In the genomic region with DNA sequence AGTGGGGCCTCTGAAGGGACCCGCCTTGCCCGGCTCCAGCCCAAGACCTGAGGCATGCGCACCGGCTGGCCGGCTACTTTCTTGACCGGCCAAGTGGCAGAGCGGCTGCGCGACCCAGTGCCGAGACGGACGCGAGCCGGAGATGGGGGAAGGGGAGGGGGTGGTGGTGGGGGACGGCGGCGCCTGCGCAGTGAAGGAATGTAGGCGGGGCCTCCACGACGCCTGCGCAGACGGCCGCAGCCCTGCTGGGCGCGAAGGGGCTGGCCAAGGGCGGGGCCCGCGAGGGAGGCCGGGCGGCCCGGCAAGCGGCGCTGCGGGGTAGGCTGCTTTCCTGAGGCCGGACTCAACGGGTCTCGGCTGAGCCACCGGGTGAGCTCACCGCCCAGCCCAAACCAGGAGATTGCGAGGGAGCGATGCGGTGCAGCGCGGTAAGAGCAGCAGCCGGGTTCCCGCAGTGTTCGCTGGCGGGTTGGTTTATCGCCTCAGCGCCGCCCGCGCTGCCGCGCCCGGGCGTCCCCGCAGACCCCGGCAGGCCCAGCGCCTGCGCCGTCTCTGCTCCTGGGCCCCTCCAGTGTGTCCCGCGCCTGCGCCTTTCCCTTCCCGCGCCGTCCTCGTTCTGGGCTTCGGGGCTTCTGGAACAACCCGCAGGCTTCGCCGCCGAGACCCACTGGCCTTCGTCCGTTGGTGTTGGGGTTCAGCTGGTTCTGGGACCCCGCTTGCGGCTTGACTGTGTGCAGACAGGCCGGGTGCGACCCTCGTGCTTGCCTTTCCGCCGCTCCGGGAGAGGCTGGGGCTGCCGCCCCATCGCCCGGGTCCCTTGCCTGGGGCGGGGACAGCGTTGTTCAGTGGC, we compare ENCODE assay signal across 1 cellular context.
TF ChIP-seq lines count a peak whose summit lies in the region.

A gene with protein sequence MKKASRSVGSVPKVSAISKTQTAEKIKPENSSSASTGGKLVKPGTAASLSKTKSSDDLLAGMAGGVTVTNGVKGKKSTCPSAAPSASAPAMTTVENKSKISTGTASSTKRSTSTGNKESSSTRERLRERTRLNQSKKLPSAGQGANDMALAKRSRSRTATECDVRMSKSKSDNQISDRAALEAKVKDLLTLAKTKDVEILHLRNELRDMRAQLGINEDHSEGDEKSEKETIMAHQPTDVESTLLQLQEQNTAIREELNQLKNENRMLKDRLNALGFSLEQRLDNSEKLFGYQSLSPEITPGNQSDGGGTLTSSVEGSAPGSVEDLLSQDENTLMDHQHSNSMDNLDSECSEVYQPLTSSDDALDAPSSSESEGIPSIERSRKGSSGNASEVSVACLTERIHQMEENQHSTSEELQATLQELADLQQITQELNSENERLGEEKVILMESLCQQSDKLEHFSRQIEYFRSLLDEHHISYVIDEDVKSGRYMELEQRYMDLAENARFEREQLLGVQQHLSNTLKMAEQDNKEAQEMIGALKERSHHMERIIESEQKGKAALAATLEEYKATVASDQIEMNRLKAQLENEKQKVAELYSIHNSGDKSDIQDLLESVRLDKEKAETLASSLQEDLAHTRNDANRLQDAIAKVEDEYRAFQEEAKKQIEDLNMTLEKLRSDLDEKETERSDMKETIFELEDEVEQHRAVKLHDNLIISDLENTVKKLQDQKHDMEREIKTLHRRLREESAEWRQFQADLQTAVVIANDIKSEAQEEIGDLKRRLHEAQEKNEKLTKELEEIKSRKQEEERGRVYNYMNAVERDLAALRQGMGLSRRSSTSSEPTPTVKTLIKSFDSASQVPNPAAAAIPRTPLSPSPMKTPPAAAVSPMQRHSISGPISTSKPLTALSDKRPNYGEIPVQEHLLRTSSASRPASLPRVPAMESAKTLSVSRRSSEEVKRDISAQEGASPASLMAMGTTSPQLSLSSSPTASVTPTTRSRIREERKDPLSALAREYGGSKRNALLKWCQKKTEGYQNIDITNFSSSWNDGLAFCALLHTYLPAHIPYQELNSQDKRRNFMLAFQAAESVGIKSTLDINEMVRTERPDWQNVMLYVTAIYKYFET (plus strand): TSS at position 276 of the 850 bp plus-strand sequence. CDS start 31,401 bp downstream, outside the sequence.

TF ChIP-seq in WTC11, 78 proteins besides CTCF, POLR2A, EP300 and RAD21 (continued from another document and continues in another):
- TF ChIP-seq, protein P1, sequence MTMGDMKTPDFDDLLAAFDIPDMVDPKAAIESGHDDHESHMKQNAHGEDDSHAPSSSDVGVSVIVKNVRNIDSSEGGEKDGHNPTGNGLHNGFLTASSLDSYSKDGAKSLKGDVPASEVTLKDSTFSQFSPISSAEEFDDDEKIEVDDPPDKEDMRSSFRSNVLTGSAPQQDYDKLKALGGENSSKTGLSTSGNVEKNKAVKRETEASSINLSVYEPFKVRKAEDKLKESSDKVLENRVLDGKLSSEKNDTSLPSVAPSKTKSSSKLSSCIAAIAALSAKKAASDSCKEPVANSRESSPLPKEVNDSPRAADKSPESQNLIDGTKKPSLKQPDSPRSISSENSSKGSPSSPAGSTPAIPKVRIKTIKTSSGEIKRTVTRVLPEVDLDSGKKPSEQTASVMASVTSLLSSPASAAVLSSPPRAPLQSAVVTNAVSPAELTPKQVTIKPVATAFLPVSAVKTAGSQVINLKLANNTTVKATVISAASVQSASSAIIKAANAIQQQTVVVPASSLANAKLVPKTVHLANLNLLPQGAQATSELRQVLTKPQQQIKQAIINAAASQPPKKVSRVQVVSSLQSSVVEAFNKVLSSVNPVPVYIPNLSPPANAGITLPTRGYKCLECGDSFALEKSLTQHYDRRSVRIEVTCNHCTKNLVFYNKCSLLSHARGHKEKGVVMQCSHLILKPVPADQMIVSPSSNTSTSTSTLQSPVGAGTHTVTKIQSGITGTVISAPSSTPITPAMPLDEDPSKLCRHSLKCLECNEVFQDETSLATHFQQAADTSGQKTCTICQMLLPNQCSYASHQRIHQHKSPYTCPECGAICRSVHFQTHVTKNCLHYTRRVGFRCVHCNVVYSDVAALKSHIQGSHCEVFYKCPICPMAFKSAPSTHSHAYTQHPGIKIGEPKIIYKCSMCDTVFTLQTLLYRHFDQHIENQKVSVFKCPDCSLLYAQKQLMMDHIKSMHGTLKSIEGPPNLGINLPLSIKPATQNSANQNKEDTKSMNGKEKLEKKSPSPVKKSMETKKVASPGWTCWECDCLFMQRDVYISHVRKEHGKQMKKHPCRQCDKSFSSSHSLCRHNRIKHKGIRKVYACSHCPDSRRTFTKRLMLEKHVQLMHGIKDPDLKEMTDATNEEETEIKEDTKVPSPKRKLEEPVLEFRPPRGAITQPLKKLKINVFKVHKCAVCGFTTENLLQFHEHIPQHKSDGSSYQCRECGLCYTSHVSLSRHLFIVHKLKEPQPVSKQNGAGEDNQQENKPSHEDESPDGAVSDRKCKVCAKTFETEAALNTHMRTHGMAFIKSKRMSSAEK (CRISPR knock-in tag; IDR thresholded peaks at IDR 0.05; ENCODE audit: borderline replicate concordance) = no peak
- TF ChIP-seq, protein P2, sequence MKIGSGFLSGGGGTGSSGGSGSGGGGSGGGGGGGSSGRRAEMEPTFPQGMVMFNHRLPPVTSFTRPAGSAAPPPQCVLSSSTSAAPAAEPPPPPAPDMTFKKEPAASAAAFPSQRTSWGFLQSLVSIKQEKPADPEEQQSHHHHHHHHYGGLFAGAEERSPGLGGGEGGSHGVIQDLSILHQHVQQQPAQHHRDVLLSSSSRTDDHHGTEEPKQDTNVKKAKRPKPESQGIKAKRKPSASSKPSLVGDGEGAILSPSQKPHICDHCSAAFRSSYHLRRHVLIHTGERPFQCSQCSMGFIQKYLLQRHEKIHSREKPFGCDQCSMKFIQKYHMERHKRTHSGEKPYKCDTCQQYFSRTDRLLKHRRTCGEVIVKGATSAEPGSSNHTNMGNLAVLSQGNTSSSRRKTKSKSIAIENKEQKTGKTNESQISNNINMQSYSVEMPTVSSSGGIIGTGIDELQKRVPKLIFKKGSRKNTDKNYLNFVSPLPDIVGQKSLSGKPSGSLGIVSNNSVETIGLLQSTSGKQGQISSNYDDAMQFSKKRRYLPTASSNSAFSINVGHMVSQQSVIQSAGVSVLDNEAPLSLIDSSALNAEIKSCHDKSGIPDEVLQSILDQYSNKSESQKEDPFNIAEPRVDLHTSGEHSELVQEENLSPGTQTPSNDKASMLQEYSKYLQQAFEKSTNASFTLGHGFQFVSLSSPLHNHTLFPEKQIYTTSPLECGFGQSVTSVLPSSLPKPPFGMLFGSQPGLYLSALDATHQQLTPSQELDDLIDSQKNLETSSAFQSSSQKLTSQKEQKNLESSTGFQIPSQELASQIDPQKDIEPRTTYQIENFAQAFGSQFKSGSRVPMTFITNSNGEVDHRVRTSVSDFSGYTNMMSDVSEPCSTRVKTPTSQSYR (CRISPR knock-in tag; IDR thresholded peaks at IDR 0.05) = peak; percentile 69; the same call in 1 of the 2 replicates
- TF ChIP-seq CBFB (CRISPR knock-in tag; IDR thresholded peaks at IDR 0.05; ENCODE audit: low read depth) (0 out of 2 replicates have a peak, but pooled peaks have one; percentile 82), ZNF232 (CRISPR knock-in tag; IDR thresholded peaks at IDR 0.05) (no peak), RORB (CRISPR knock-in tag; IDR thresholded peaks at IDR 0.05) (no peak), FOXK1 (CRISPR knock-in tag; IDR thresholded peaks at IDR 0.05) (peak; percentile 57), RELA (CRISPR knock-in tag; IDR thresholded peaks at IDR 0.05; ENCODE audit: borderline replicate concordance) (no peak), ESRRA (CRISPR knock-in tag; IDR thresholded peaks at IDR 0.05; ENCODE audit: borderline replicate concordance) (0 out of 2 replicates have a peak, but pooled peaks have one; percentile 35), SP1 (CRISPR knock-in tag; conservative IDR thresholded peaks at IDR 0.05) (peak; percentile 73), JAZF1 (CRISPR knock-in tag; IDR thresholded peaks at IDR 0.05) (no peak), TP53 (CRISPR knock-in tag; IDR thresholded peaks at IDR 0.05) (0 out of 2 replicates have a peak, but pooled peaks have one; percentile 47)
- TF ChIP-seq, protein P3, sequence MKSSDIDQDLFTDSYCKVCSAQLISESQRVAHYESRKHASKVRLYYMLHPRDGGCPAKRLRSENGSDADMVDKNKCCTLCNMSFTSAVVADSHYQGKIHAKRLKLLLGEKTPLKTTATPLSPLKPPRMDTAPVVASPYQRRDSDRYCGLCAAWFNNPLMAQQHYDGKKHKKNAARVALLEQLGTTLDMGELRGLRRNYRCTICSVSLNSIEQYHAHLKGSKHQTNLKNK (CRISPR knock-in tag; IDR thresholded peaks at IDR 0.05) = no peak
- TF ChIP-seq, protein P4, sequence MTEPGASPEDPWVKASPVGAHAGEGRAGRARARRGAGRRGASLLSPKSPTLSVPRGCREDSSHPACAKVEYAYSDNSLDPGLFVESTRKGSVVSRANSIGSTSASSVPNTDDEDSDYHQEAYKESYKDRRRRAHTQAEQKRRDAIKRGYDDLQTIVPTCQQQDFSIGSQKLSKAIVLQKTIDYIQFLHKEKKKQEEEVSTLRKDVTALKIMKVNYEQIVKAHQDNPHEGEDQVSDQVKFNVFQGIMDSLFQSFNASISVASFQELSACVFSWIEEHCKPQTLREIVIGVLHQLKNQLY (CRISPR knock-in tag; IDR thresholded peaks at IDR 0.05) = peak; percentile 64; the same call in 1 of the 2 replicates
- TF ChIP-seq, protein P5, sequence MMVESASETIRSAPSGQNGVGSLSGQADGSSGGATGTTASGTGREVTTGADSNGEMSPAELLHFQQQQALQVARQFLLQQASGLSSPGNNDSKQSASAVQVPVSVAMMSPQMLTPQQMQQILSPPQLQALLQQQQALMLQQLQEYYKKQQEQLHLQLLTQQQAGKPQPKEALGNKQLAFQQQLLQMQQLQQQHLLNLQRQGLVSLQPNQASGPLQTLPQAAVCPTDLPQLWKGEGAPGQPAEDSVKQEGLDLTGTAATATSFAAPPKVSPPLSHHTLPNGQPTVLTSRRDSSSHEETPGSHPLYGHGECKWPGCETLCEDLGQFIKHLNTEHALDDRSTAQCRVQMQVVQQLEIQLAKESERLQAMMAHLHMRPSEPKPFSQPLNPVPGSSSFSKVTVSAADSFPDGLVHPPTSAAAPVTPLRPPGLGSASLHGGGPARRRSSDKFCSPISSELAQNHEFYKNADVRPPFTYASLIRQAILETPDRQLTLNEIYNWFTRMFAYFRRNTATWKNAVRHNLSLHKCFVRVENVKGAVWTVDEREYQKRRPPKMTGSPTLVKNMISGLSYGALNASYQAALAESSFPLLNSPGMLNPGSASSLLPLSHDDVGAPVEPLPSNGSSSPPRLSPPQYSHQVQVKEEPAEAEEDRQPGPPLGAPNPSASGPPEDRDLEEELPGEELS (CRISPR knock-in tag; IDR thresholded peaks at IDR 0.05) = peak; percentile 64
- TF ChIP-seq, protein P6, sequence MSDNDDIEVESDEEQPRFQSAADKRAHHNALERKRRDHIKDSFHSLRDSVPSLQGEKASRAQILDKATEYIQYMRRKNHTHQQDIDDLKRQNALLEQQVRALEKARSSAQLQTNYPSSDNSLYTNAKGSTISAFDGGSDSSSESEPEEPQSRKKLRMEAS (CRISPR knock-in tag; IDR thresholded peaks at IDR 0.05) = peak; percentile 63
- TF ChIP-seq, protein P7, sequence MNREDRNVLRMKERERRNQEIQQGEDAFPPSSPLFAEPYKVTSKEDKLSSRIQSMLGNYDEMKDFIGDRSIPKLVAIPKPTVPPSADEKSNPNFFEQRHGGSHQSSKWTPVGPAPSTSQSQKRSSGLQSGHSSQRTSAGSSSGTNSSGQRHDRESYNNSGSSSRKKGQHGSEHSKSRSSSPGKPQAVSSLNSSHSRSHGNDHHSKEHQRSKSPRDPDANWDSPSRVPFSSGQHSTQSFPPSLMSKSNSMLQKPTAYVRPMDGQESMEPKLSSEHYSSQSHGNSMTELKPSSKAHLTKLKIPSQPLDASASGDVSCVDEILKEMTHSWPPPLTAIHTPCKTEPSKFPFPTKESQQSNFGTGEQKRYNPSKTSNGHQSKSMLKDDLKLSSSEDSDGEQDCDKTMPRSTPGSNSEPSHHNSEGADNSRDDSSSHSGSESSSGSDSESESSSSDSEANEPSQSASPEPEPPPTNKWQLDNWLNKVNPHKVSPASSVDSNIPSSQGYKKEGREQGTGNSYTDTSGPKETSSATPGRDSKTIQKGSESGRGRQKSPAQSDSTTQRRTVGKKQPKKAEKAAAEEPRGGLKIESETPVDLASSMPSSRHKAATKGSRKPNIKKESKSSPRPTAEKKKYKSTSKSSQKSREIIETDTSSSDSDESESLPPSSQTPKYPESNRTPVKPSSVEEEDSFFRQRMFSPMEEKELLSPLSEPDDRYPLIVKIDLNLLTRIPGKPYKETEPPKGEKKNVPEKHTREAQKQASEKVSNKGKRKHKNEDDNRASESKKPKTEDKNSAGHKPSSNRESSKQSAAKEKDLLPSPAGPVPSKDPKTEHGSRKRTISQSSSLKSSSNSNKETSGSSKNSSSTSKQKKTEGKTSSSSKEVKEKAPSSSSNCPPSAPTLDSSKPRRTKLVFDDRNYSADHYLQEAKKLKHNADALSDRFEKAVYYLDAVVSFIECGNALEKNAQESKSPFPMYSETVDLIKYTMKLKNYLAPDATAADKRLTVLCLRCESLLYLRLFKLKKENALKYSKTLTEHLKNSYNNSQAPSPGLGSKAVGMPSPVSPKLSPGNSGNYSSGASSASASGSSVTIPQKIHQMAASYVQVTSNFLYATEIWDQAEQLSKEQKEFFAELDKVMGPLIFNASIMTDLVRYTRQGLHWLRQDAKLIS (CRISPR knock-in tag; IDR thresholded peaks at IDR 0.05; ENCODE audit: borderline replicate concordance) = 0 out of 2 replicates have a peak, but pooled peaks have one; percentile 17
- TF ChIP-seq, protein P8, sequence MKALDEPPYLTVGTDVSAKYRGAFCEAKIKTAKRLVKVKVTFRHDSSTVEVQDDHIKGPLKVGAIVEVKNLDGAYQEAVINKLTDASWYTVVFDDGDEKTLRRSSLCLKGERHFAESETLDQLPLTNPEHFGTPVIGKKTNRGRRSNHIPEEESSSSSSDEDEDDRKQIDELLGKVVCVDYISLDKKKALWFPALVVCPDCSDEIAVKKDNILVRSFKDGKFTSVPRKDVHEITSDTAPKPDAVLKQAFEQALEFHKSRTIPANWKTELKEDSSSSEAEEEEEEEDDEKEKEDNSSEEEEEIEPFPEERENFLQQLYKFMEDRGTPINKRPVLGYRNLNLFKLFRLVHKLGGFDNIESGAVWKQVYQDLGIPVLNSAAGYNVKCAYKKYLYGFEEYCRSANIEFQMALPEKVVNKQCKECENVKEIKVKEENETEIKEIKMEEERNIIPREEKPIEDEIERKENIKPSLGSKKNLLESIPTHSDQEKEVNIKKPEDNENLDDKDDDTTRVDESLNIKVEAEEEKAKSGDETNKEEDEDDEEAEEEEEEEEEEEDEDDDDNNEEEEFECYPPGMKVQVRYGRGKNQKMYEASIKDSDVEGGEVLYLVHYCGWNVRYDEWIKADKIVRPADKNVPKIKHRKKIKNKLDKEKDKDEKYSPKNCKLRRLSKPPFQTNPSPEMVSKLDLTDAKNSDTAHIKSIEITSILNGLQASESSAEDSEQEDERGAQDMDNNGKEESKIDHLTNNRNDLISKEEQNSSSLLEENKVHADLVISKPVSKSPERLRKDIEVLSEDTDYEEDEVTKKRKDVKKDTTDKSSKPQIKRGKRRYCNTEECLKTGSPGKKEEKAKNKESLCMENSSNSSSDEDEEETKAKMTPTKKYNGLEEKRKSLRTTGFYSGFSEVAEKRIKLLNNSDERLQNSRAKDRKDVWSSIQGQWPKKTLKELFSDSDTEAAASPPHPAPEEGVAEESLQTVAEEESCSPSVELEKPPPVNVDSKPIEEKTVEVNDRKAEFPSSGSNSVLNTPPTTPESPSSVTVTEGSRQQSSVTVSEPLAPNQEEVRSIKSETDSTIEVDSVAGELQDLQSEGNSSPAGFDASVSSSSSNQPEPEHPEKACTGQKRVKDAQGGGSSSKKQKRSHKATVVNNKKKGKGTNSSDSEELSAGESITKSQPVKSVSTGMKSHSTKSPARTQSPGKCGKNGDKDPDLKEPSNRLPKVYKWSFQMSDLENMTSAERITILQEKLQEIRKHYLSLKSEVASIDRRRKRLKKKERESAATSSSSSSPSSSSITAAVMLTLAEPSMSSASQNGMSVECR (CRISPR knock-in tag; IDR thresholded peaks at IDR 0.05; ENCODE audit: borderline replicate concordance) = peak; percentile 92; the same call in 1 of the 2 replicates
- TF ChIP-seq, protein P9, sequence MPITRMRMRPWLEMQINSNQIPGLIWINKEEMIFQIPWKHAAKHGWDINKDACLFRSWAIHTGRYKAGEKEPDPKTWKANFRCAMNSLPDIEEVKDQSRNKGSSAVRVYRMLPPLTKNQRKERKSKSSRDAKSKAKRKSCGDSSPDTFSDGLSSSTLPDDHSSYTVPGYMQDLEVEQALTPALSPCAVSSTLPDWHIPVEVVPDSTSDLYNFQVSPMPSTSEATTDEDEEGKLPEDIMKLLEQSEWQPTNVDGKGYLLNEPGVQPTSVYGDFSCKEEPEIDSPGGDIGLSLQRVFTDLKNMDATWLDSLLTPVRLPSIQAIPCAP (CRISPR knock-in tag; IDR thresholded peaks at IDR 0.05) = 0 out of 2 replicates have a peak, but pooled peaks have one; percentile 67
